ENCODE assay signal across 13 cellular contexts in the genomic region with DNA sequence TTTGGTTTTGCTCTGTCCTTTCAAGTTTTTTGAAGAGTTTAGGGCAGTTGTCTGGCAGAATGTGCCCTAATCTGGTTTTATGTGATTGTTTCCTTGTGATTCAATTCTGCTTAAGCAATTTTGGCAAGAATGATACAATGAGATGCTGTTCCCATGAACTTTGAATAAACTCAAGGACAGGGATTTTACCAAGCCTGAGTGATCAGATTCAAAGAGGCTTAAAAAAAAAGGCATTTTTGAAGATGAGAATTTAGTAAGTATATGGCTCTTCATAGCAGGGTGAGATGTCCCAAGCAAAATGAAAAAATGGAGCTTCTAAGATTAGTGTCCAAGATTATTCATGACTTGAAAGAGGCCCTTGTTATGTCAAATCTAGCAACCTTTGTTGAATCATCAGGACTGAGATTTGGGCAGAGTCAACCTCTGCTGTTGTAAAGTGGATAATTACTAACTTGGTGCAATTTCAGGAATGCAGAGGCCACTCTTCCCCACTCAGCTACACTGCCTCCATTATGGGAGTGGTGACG.
A peak's percentile ranks its signal among the peaks of the same experiment; 100 is the strongest.
DNase-seq lines count a peak whose midpoint lies in the region; ATAC-seq and TF ChIP-seq lines count a peak whose summit lies in the region.
"Had no signal": no experiment of that assay in that cellular context is flagged by ENCODE, and none has a peak within 500 bp of the region (broad histone marks: within the 10 kb centered on the region; RNA-seq: fewer than 3 reads in every experiment).

No MANE protein-coding gene starts in this region.

- peaks cover 9% of the 10 kb centered on the region for H3F3A ChIP-seq in smooth muscle cell (ENCODE audit: low read depth)

- H3K9me3 Mint-ChIP-seq in CD8-positive, alpha-beta memory T cell, result peaks cover 0 to 10% (median 5%) of the 10 kb centered on the region in 5 donors

- no peak overlapping the region for H3K9ac ChIP-seq in smooth muscle cell (ENCODE audit: low read depth)

- H3K36me3 Mint-ChIP-seq in CD8-positive, alpha-beta memory T cell, result peaks cover 0 to 1% (median 0%) of the 10 kb centered on the region in 3 donors
- H3K36me3 Mint-ChIP-seq: CD4-positive, CD25-positive, alpha-beta regulatory T cell; stimulated activated naive B cell treated with anti-CD40 and anti-IgM and Interleukin-4, amounts not matched to agents 10 μg/mL and 1 μg/mL and 100 μg/mL, for 72 hours had no signal

- CTCF ChIA-PET in CD8-positive, alpha-beta memory T cell (lab: Charles Lee), result no interaction called here

- no peaks in the 10 kb centered on the region for H3K79me2 ChIP-seq in smooth muscle cell (ENCODE audit: low read depth)

- peaks cover 5 to 31% of the 10 kb centered on the region in 2 donors for H3K27me3 Mint-ChIP-seq in CD8-positive, alpha-beta memory T cell
- H3K27me3 Mint-ChIP-seq: activated naive CD8-positive, alpha-beta T cell had no signal

- no peaks in the 10 kb centered on the region for H3K9me3 ChIP-seq in smooth muscle cell (replicated peaks; ENCODE audit: low read depth)
- no peaks in the 10 kb centered on the region for H3K9me3 ChIP-seq in CD8-positive, alpha-beta memory T cell (ENCODE audit: low read length)

- no peak overlapping the region for H2AFZ ChIP-seq in smooth muscle cell (ENCODE audit: low read depth)

- 33% methylated on average over 1 of the region's 1 CpG for WGBS in smooth muscle cell (ENCODE audit: low lambda C conversion rate)

- DNase-seq in GM04504 (ENCODE audit: low read depth) (peak; percentile 44), fibroblast of villous mesenchyme (ENCODE audit: low read depth) (peak; percentile 27), smooth muscle cell (lab: John Stamatoyannopoulos, UW; ENCODE audit: unreplicated experiment) (no peak), retina (no peak), ureter (ENCODE audit: low spot score) (no peak)
- DNase-seq in CD8-positive, alpha-beta memory T cell, result no peak
- DNase-seq: CD4-positive, CD25-positive, alpha-beta regulatory T cell; H7; naive thymus-derived CD4-positive, alpha-beta T cell; stimulated activated naive B cell treated with anti-CD40 and anti-IgM and Interleukin-4, amounts not matched to agents 10 μg/mL and 1 μg/mL and 100 μg/mL, for 72 hours had no signal

- H3K4me1 Mint-ChIP-seq in CD8-positive, alpha-beta memory T cell, result no peaks in the 10 kb centered on the region
- H3K4me1 Mint-ChIP-seq: CD4-positive, CD25-positive, alpha-beta regulatory T cell had no signal

- no peaks in the 10 kb centered on the region for H3K4me1 ChIP-seq in smooth muscle cell (ENCODE audit: low read depth)
- H3K4me1 ChIP-seq in CD8-positive, alpha-beta memory T cell (ENCODE audit: insufficient read depth, low read length), result no peaks in the 10 kb centered on the region

- no peak overlapping the region for H3K27ac Mint-ChIP-seq in CD8-positive, alpha-beta memory T cell
- H3K27ac Mint-ChIP-seq: activated naive CD8-positive, alpha-beta T cell; CD4-positive, CD25-positive, alpha-beta regulatory T cell; naive thymus-derived CD4-positive, alpha-beta T cell; stimulated activated naive B cell treated with anti-CD40 and anti-IgM and Interleukin-4, amounts not matched to agents 10 μg/mL and 1 μg/mL and 100 μg/mL, for 72 hours had no signal

- H3K4me3 ChIP-seq in fibroblast of villous mesenchyme (ENCODE audit: low read depth, low read length) (no peak overlapping the region), smooth muscle cell (no peak overlapping the region)
- H3K4me3 ChIP-seq in CD8-positive, alpha-beta memory T cell (ENCODE audit: low read length), result no peak overlapping the region
- H3K4me3 ChIP-seq: coronary artery had no signal

- H3K27me3 ChIP-seq in smooth muscle cell (ENCODE audit: low read depth), result no peaks in the 10 kb centered on the region
- H3K27me3 ChIP-seq in CD8-positive, alpha-beta memory T cell (ENCODE audit: insufficient read depth, low read length, poor library complexity, severe bottlenecking), result no peaks in the 10 kb centered on the region

- no peaks in the 10 kb centered on the region for H4K20me1 ChIP-seq in smooth muscle cell (ENCODE audit: low read depth)

- ATAC-seq in SK-N-SH treated with all-trans-retinoic acid at 6 μM for 48 hours, result peak; percentile 39
- ATAC-seq: naive thymus-derived CD4-positive, alpha-beta T cell; stimulated activated naive B cell treated with anti-CD40 and anti-IgM and Interleukin-4, amounts not matched to agents 10 μg/mL and 1 μg/mL and 100 μg/mL, for 72 hours had no signal

- peak overlapping the region; percentile 60 for H3K4me2 ChIP-seq in smooth muscle cell

- peak overlapping the region; percentile 74 for H3K27ac ChIP-seq in smooth muscle cell (ENCODE audit: low read depth)
- H3K27ac ChIP-seq in CD8-positive, alpha-beta memory T cell (ENCODE audit: low read depth, low read length), result no peak overlapping the region

- no peak overlapping the region for H3K4me3 Mint-ChIP-seq in CD8-positive, alpha-beta memory T cell
- H3K4me3 Mint-ChIP-seq: activated naive CD8-positive, alpha-beta T cell; CD4-positive, CD25-positive, alpha-beta regulatory T cell; naive thymus-derived CD4-positive, alpha-beta T cell; stimulated activated naive B cell treated with anti-CD40 and anti-IgM and Interleukin-4, amounts not matched to agents 10 μg/mL and 1 μg/mL and 100 μg/mL, for 72 hours had no signal

- H3K36me3 ChIP-seq in smooth muscle cell (ENCODE audit: low read depth), result no peaks in the 10 kb centered on the region
- H3K36me3 ChIP-seq in CD8-positive, alpha-beta memory T cell (ENCODE audit: insufficient read depth, low read length), result no peaks in the 10 kb centered on the region

- POLR2A ChIA-PET in CD8-positive, alpha-beta memory T cell (lab: Charles Lee), result no interaction called here

- TF ChIP-seq CTCF in fibroblast of villous mesenchyme (IDR thresholded peaks at IDR 0.05; ENCODE audit: insufficient read depth, low read depth, low read length) (no peak), smooth muscle cell (IDR thresholded peaks at IDR 0.05; ENCODE audit: borderline replicate concordance, insufficient read depth, poor library complexity, severe bottlenecking) (no peak)

TF ChIP-seq in SK-N-SH treated with all-trans-retinoic acid at 6 μM for 48 hours, 23 proteins besides CTCF, POLR2A, EP300 and RAD21 (continues in another document):
- no peak for TF ChIP-seq SNAI2 (CRISPR knock-in tag; IDR thresholded peaks at IDR 0.05)
- no peak for TF ChIP-seq ZNF8 (CRISPR knock-in tag; IDR thresholded peaks at IDR 0.05)
- TF ChIP-seq GLIS3 (CRISPR knock-in tag; IDR thresholded peaks at IDR 0.05), result no peak
- TF ChIP-seq ISL1 (CRISPR knock-in tag; IDR thresholded peaks at IDR 0.05), result peak; percentile 84
- no peak for TF ChIP-seq ZFP30 (CRISPR knock-in tag; IDR thresholded peaks at IDR 0.05)
- no peak for TF ChIP-seq ZNF70 (CRISPR knock-in tag; IDR thresholded peaks at IDR 0.05)
- no peak for TF ChIP-seq TCF4 (CRISPR knock-in tag; IDR thresholded peaks at IDR 0.05; ENCODE audit: borderline replicate concordance)
- TF ChIP-seq, protein P1, sequence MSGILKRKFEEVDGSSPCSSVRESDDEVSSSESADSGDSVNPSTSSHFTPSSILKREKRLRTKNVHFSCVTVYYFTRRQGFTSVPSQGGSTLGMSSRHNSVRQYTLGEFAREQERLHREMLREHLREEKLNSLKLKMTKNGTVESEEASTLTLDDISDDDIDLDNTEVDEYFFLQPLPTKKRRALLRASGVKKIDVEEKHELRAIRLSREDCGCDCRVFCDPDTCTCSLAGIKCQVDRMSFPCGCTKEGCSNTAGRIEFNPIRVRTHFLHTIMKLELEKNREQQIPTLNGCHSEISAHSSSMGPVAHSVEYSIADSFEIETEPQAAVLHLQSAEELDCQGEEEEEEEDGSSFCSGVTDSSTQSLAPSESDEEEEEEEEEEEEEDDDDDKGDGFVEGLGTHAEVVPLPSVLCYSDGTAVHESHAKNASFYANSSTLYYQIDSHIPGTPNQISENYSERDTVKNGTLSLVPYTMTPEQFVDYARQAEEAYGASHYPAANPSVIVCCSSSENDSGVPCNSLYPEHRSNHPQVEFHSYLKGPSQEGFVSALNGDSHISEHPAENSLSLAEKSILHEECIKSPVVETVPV (CRISPR knock-in tag; IDR thresholded peaks at IDR 0.05), result no peak
- TF ChIP-seq ESRRG (CRISPR knock-in tag; IDR thresholded peaks at IDR 0.05), result peak; percentile 14; the same call in 1 of the 2 replicates
- TF ChIP-seq TOX (CRISPR knock-in tag; IDR thresholded peaks at IDR 0.05; ENCODE audit: borderline replicate concordance), result no peak
- TF ChIP-seq ZNF565 (CRISPR knock-in tag; conservative IDR thresholded peaks at IDR 0.05; ENCODE audit: low read depth), result no peak
- TF ChIP-seq, protein P2, sequence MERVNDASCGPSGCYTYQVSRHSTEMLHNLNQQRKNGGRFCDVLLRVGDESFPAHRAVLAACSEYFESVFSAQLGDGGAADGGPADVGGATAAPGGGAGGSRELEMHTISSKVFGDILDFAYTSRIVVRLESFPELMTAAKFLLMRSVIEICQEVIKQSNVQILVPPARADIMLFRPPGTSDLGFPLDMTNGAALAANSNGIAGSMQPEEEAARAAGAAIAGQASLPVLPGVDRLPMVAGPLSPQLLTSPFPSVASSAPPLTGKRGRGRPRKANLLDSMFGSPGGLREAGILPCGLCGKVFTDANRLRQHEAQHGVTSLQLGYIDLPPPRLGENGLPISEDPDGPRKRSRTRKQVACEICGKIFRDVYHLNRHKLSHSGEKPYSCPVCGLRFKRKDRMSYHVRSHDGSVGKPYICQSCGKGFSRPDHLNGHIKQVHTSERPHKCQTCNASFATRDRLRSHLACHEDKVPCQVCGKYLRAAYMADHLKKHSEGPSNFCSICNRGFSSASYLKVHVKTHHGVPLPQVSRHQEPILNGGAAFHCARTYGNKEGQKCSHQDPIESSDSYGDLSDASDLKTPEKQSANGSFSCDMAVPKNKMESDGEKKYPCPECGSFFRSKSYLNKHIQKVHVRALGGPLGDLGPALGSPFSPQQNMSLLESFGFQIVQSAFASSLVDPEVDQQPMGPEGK (CRISPR knock-in tag; IDR thresholded peaks at IDR 0.05; ENCODE audit: borderline replicate concordance), result 0 out of 2 replicates have a peak, but pooled peaks have one; percentile 21
- TF ChIP-seq, protein P3, sequence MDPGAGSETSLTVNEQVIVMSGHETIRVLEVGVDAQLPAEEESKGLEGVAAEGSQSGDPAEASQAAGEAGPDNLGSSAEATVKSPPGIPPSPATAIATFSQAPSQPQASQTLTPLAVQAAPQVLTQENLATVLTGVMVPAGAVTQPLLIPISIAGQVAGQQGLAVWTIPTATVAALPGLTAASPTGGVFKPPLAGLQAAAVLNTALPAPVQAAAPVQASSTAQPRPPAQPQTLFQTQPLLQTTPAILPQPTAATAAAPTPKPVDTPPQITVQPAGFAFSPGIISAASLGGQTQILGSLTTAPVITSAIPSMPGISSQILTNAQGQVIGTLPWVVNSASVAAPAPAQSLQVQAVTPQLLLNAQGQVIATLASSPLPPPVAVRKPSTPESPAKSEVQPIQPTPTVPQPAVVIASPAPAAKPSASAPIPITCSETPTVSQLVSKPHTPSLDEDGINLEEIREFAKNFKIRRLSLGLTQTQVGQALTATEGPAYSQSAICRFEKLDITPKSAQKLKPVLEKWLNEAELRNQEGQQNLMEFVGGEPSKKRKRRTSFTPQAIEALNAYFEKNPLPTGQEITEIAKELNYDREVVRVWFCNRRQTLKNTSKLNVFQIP (CRISPR knock-in tag; IDR thresholded peaks at IDR 0.05; ENCODE audit: borderline replicate concordance, low read depth), result no peak
- peak; percentile 71; the same call in 1 of the 2 replicates for TF ChIP-seq ZC3H10 (CRISPR knock-in tag; IDR thresholded peaks at IDR 0.05)

Comparison
In these comparisons a context has a peak if more than half of its experiments do, and no peak if none do; other contexts are left out.
1. DNase-seq: peak in GM04504 (single experiment) and fibroblast of villous mesenchyme (single experiment); none in smooth muscle cell (single experiment), retina (single experiment), CD8-positive, alpha-beta memory T cell (0 of 5) and ureter (single experiment).